ENCODE assay signal across 8 cellular contexts in the genomic region with DNA sequence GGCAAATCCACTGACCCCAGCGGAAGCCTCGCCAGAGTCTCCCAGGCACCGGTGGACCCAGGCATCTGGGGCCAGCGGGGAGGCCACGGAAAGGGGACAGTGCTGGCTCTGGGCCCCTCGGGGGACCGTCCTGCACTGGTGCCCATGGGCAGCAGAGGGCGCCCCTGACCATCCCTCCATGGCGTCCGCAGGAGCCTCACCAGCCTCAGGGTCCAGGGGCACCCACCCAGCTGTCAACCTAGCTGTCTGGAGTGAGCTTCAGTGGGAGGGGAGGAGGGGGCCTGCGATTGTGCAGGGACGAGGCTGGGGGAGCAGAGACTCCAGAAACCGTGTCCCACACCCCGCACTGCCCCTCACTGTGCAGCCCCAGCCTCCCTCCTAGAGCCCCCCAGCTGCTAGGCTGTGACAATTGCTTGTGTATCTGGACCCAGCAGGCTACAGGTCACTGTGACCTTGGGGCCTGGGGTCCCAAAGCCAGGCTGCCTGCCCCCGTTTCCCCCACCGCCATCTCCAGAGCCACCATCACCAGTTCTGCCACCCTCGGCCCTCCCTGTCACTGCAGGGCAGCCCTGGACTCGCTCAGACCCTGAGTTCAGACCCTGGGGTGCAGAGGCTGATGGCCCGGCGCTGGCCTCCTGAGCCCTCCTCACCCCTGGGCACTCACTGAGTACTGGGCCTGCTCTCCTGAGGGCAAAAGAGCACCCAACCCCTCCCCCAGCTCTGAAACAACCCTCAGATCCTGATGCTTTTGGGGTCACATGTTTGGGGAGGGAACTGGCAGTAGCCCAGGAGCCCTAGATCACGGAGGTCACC. TPM values are rescaled to one million over a fixed set of nuclear protein-coding genes. Genes with fewer than 3 reads are reported as not detected.
DNase-seq lines count a peak whose midpoint lies in the region; ATAC-seq, FAIRE-seq and TF ChIP-seq lines count a peak whose summit lies in the region.

No MANE protein-coding gene starts in this region.

- H3K9me2 ChIP-seq in GM23338 (ENCODE audit: insufficient read depth) (no peaks in the 10 kb centered on the region), SU-DHL-6 (replicated peaks; ENCODE audit: insufficient read depth, low read length) (no peaks in the 10 kb centered on the region)

- no peaks in the 10 kb centered on the region for H4K20me1 ChIP-seq in GM23338 (replicated peaks; ENCODE audit: insufficient read depth)
- no peaks in the 10 kb centered on the region for H4K20me1 ChIP-seq in SU-DHL-6 (ENCODE audit: low read depth, low read length)

- H3K4me3 ChIP-seq in GM23338 (no peak overlapping the region), SU-DHL-6 (ENCODE audit: insufficient read depth, low read length, poor library complexity, severe bottlenecking) (no peak overlapping the region), bronchial epithelial cell (ENCODE audit: low read depth, low read length) (no peak overlapping the region), right lobe of liver (no peak overlapping the region)

- intact Hi-C loops in right lobe of liver (cut with DNase I) = no loop called here

- H3K27ac ChIP-seq in GM23338 (ENCODE audit: low read depth) = no peak overlapping the region
- no peak overlapping the region for H3K27ac ChIP-seq in SU-DHL-6 (ENCODE audit: low read depth, low read length)
- no peak overlapping the region for H3K27ac ChIP-seq in right lobe of liver

- peak; percentile 92 for TF ChIP-seq CTCF in AG09319 (IDR thresholded peaks at IDR 0.05; ENCODE audit: low read depth, low read length)
- TF ChIP-seq CTCF in GM23338 (conservative IDR thresholded peaks at IDR 0.05; ENCODE audit: low read depth in 2 of 2) = peak; percentile 76 to 96
- TF ChIP-seq CTCF in SU-DHL-6 (IDR thresholded peaks at IDR 0.05; ENCODE audit: insufficient read depth, low read length, poor library complexity, severe bottlenecking) = peak; percentile 64
- TF ChIP-seq CTCF in bronchial epithelial cell (IDR thresholded peaks at IDR 0.05; ENCODE audit: insufficient read depth, low read length, severe bottlenecking) = peak; percentile 83
- TF ChIP-seq CTCF in right lobe of liver (IDR thresholded peaks at IDR 0.05) = peak; percentile 80 to 90 (median 88)

- H3K9me3 Mint-ChIP-seq in GM23338 = peaks cover 8% of the 10 kb centered on the region

- H3K27me3 ChIP-seq in GM23338 (ENCODE audit: insufficient read depth) = peaks cover 8% of the 10 kb centered on the region
- no peaks in the 10 kb centered on the region for H3K27me3 ChIP-seq in SU-DHL-6 (ENCODE audit: low read length)
- peaks cover 4% of the 10 kb centered on the region for H3K27me3 ChIP-seq in bronchial epithelial cell (ENCODE audit: control insufficient read depth, insufficient read depth, low read length)
- H3K27me3 ChIP-seq in right lobe of liver = peaks cover 0 to 10% of the 10 kb centered on the region in 2 donors

- H3K79me2 ChIP-seq in GM23338 (replicated peaks; ENCODE audit: insufficient read depth) (0 out of 2 replicates have a peak, but pooled peaks cover 2% of the 10 kb centered on the region), SU-DHL-6 (ENCODE audit: insufficient read depth, low read length) (no peaks in the 10 kb centered on the region)

- H3K36me3 ChIP-seq in GM23338 (ENCODE audit: insufficient read depth) (no peaks in the 10 kb centered on the region), SU-DHL-6 (ENCODE audit: low read length) (no peaks in the 10 kb centered on the region), bronchial epithelial cell (ENCODE audit: control insufficient read depth, insufficient read depth, low read length) (no peaks in the 10 kb centered on the region), right lobe of liver (no peaks in the 10 kb centered on the region)

- H2AFZ ChIP-seq in GM23338 = peak overlapping the region; percentile 64
- H2AFZ ChIP-seq in SU-DHL-6 (ENCODE audit: low read depth, low read length, severe bottlenecking) = no peak overlapping the region

- FAIRE-seq in bronchial epithelial cell (lab: Jason Lieb, UNC) = no peak

- no peak for TF ChIP-seq POLR2A in right lobe of liver (IDR thresholded peaks at IDR 0.05)

- peaks cover 7% of the 10 kb centered on the region for H3K4me1 Mint-ChIP-seq in GM23338

- ATAC-seq in GM23338 (peak; percentile 58), right lobe of liver (peak; percentile 62 to 76 (median 69)), HG03442 (IDR thresholded peaks at IDR 0.05; ENCODE audit: unreplicated experiment) (no peak)

- H3K4me1 ChIP-seq in GM23338 (ENCODE audit: insufficient read depth) = peaks cover 10% of the 10 kb centered on the region
- H3K4me1 ChIP-seq in right lobe of liver = peaks cover 0 to 26% (median 6%) of the 10 kb centered on the region in 4 donors

- H3K27ac Mint-ChIP-seq in GM23338 = no peak overlapping the region

- no peak overlapping the region for H3K9ac ChIP-seq in SU-DHL-6 (ENCODE audit: low read length)

- H3F3A ChIP-seq in GM23338 (replicated peaks; ENCODE audit: low read depth) (no peaks in the 10 kb centered on the region), SU-DHL-6 (ENCODE audit: insufficient read depth) (no peaks in the 10 kb centered on the region)

- H3K4me2 ChIP-seq in GM23338 (peak overlapping the region; percentile 55; the same call in 1 of the 2 replicates), SU-DHL-6 (ENCODE audit: low read depth, low read length, poor library complexity, severe bottlenecking) (no peak overlapping the region)

- H3K27me3 Mint-ChIP-seq in GM23338 (ENCODE audit: insufficient read depth, low read depth, poor library complexity) = peaks cover 20% of the 10 kb centered on the region

- DNase-seq in AG09319 (ENCODE audit: extremely low read depth, low read depth) = no peak
- DNase-seq in GM23338 (ENCODE audit: low spot score) = peak; percentile 79
- no peak for DNase-seq in bronchial epithelial cell (ENCODE audit: low read depth)
- DNase-seq in right lobe of liver = peak in 2 of 3 donors; percentile 57 to 62
- peak; percentile 79 for DNase-seq in stimulated activated CD8-positive, alpha-beta memory T cell treated with anti-CD3 and anti-CD28 coated beads, Interleukin-4, amount 100 ng/mL, for 48 hours
- no peak for DNase-seq in putamen (ENCODE audit: low spot score)

- WGBS in right lobe of liver (ENCODE audit: insufficient coverage, low coverage, low lambda C conversion rate, missing lambda C conversion rate) = 0% methylated on average over 4 of the region's 21 CpGs

- H3K9me3 ChIP-seq in SU-DHL-6 (ENCODE audit: insufficient read depth, low read length) (no peaks in the 10 kb centered on the region), right lobe of liver (no peaks in the 10 kb centered on the region)

- H3K4me3 Mint-ChIP-seq in GM23338 = no peak overlapping the region

- no peaks in the 10 kb centered on the region; the same call in 1 of the 3 replicates for H3K36me3 Mint-ChIP-seq in GM23338 (ENCODE audit: low read depth)

TF ChIP-seq in GM23338, 12 proteins besides CTCF, POLR2A, EP300 and RAD21:
- no peak for TF ChIP-seq STAT1 (IDR thresholded peaks at IDR 0.05; ENCODE audit: unreplicated experiment)
- TF ChIP-seq CREB1 (CRISPR knock-in tag; IDR thresholded peaks at IDR 0.05; ENCODE audit: low read depth) = no peak
- TF ChIP-seq EZH2phosphoT487 (IDR thresholded peaks at IDR 0.05; ENCODE audit: unreplicated experiment) = no peak
- TF ChIP-seq, protein P1, sequence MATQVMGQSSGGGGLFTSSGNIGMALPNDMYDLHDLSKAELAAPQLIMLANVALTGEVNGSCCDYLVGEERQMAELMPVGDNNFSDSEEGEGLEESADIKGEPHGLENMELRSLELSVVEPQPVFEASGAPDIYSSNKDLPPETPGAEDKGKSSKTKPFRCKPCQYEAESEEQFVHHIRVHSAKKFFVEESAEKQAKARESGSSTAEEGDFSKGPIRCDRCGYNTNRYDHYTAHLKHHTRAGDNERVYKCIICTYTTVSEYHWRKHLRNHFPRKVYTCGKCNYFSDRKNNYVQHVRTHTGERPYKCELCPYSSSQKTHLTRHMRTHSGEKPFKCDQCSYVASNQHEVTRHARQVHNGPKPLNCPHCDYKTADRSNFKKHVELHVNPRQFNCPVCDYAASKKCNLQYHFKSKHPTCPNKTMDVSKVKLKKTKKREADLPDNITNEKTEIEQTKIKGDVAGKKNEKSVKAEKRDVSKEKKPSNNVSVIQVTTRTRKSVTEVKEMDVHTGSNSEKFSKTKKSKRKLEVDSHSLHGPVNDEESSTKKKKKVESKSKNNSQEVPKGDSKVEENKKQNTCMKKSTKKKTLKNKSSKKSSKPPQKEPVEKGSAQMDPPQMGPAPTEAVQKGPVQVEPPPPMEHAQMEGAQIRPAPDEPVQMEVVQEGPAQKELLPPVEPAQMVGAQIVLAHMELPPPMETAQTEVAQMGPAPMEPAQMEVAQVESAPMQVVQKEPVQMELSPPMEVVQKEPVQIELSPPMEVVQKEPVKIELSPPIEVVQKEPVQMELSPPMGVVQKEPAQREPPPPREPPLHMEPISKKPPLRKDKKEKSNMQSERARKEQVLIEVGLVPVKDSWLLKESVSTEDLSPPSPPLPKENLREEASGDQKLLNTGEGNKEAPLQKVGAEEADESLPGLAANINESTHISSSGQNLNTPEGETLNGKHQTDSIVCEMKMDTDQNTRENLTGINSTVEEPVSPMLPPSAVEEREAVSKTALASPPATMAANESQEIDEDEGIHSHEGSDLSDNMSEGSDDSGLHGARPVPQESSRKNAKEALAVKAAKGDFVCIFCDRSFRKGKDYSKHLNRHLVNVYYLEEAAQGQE (IDR thresholded peaks at IDR 0.05; ENCODE audit: unreplicated experiment) = no peak
- TF ChIP-seq NANOG (IDR thresholded peaks at IDR 0.05; ENCODE audit: borderline replicate concordance) = no peak
- TF ChIP-seq POLR2AphosphoS5 (IDR thresholded peaks at IDR 0.05; ENCODE audit: low read depth) = no peak
- TF ChIP-seq ZNF114 (CRISPR knock-in tag; IDR thresholded peaks at IDR 0.05) = no peak
TF ChIP-seq in GM23338: peak in this region for 0.

RNA-seq across cellular contexts. Expression of a gene that starts 10.7 kb away (rescaled TPM):
- 151 and 180 TPM in 2 replicates for total RNA-seq in GM23338 (2014; rRNA removed; shearing (Covaris generic))
- polyA plus RNA-seq in GM23338 (2016; fragmentation: Nextera tagmentation; extraction: Ambion mirVana) = 76.0 and 84.5 TPM in 2 replicates
- 1.9 and 12.9 TPM in 2 replicates for total RNA-seq in bronchial epithelial cell
- 10 to 100 TPM; 28.2 to 79.9 (median 51.1) TPM for total RNA-seq in right lobe of liver

Comparison
In these comparisons a context has a peak if more than half of its experiments do, and no peak if none do; other contexts are left out.
1. DNase-seq: peak in GM23338 (single experiment), right lobe of liver (2 of 3) and stimulated activated CD8-positive, alpha-beta memory T cell treated with anti-CD3 and anti-CD28 coated beads, Interleukin-4, amount 100 ng/mL, for 48 hours (single experiment); none in AG09319 (single experiment), bronchial epithelial cell (single experiment) and putamen (single experiment).
2. Peak in every context shown above with its lines, with median percentiles within 50 percentile points of each other: CTCF ChIP-seq.